Comparison of ENCODE assay signal across 8 cellular contexts in the genomic region with DNA sequence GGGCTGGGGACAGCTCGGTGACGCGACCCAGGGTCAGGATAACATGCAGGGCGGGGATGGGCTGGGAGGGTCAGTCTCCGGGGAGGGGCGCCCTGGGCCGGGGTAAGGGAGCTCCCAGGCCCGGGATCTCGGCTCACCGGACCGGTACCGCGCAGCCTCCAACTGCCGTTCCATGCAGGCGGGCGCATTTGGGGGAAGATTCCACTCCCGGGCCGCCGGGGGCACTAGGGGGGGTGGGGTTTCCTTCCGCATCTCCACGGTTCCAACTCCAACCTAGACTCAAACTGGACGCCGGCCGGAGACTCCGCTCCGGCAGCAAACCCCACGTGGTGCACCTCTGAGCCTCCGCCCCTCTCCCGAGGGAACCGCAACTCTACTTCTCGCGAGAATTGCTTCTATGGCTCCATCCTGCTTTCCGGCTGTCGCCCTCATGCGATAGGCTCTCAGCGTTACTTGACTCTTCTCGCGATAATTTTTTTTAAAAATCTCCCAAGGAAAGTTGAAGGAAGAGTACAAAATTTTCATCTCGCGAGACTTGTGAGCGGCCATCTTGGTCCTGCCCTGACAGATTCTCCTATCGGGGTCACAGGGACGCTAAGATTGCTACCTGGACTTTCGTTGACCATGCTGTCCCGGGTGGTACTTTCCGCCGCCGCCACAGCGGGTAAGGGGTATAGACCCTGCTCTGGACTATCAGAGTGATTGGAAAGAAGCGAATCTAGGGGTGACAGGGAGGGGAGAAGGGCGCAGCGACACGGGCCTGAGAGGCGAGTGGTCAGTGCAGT. TPM values are rescaled to one million over a fixed set of nuclear protein-coding genes. Genes with fewer than 3 reads are reported as not detected.
DNase-seq lines count a peak whose midpoint lies in the region; ATAC-seq and TF ChIP-seq lines count a peak whose summit lies in the region.

A gene with protein sequence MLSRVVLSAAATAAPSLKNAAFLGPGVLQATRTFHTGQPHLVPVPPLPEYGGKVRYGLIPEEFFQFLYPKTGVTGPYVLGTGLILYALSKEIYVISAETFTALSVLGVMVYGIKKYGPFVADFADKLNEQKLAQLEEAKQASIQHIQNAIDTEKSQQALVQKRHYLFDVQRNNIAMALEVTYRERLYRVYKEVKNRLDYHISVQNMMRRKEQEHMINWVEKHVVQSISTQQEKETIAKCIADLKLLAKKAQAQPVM (plus strand): TSS at position 547 of the 785 bp plus-strand sequence. CDS start 78 bp downstream, at position 625.
A gene (minus strand): TSS at position 339 of the 785 bp plus-strand sequence. CDS start 87 bp downstream, at position 252.

- H3K9me2 ChIP-seq in GM23248 (ENCODE audit: insufficient read depth), result no peaks in the 10 kb centered on the region

- ATAC-seq in DND-41 (ENCODE audit: insufficient read depth, low read depth), result peak; percentile 95

- TF ChIP-seq POLR2A in esophagus squamous epithelium (IDR thresholded peaks at IDR 0.05), result peak in 1 of 4 donors; percentile 43

- H3K4me1 ChIP-seq in DND-41 (ENCODE audit: insufficient read depth, low read length) (peaks cover 60% of the 10 kb centered on the region), GM23248 (ENCODE audit: insufficient read depth) (peaks cover 15% of the 10 kb centered on the region), esophagus squamous epithelium (peaks cover 14 to 74% (median 35%) of the 10 kb centered on the region in 3 donors)

- H3K9ac ChIP-seq in DND-41 (ENCODE audit: low read depth, low read length) (peak within 1 kb of the TSS; percentile 96), GM23248 (peak within 1 kb of the TSS; percentile 94)

- peak within 1 kb of the TSS; percentile 87 for H3K4me2 ChIP-seq in DND-41 (ENCODE audit: insufficient read depth, low read length)
- peak within 1 kb of the TSS; percentile 97 for H3K4me2 ChIP-seq in GM23248 (ENCODE audit: unreplicated experiment)

- H3K27ac ChIP-seq in DND-41 (ENCODE audit: low read length) (peak within 1 kb of the TSS; percentile 98), GM23248 (peak within 1 kb of the TSS; percentile 61), esophagus squamous epithelium (peak within 1 kb of the TSS; percentile 90 to 95 (median 92))

- no peaks in the 10 kb centered on the region for H3K9me3 Mint-ChIP-seq in activated T-helper 1 cell treated with anti-CD3 and anti-CD28 coated beads, Interleukin-12 subunit alpha, Interleukin-12 subunit beta, Interleukin-2, Interleukin-4 antibody, amounts not matched to agents 30 ng/mL and 10 ng/mL and 1 ng/mL, durations not matched to agents 14 hours and 24 hours and 36 hours

- intact Hi-C loops in activated T-helper 1 cell treated with anti-CD3 and anti-CD28 coated beads, Interleukin-12 subunit alpha, Interleukin-12 subunit beta, Interleukin-2, Interleukin-4 antibody, amounts not matched to agents 30 ng/mL and 10 ng/mL and 1 ng/mL, durations not matched to agents 14 hours and 24 hours and 36 hours (cut with micrococcal nuclease), result loop anchor here (1.0 to 2.0 kb wide), 12 partner anchors 22 to 1414 kb away; a partner anchor contains a TSS
- intact Hi-C loops in esophagus squamous epithelium (cut with DNase I), result no loop called here

- no peak for TF ChIP-seq CTCF in DND-41 (IDR thresholded peaks at IDR 0.05; ENCODE audit: borderline replicate concordance, extremely low read depth, low read length, poor library complexity, severe bottlenecking)
- peak in 1 of 6 experiments; percentile 7 for TF ChIP-seq CTCF in esophagus squamous epithelium (IDR thresholded peaks at IDR 0.05)

- DNase-seq in DND-41 (peak; percentile 95), GM23248 (peak; percentile 100), Kasumi-1 (lab: John Stamatoyannopoulos, UW) (peak; percentile 99), RPMI7951 (ENCODE audit: low read depth) (peak; percentile 99), esophagus squamous epithelium (lab: John Stamatoyannopoulos, UW) (peak; percentile 83), myocyte (ENCODE audit: low read depth) (peak; percentile 100)
- DNase-seq in activated T-helper 1 cell treated with anti-CD3 and anti-CD28 coated beads, Interleukin-12 subunit alpha, Interleukin-12 subunit beta, Interleukin-2, Interleukin-4 antibody, amounts not matched to agents 30 ng/mL and 10 ng/mL and 1 ng/mL, durations not matched to agents 14 hours and 24 hours and 36 hours (ENCODE audit: low spot score), result peak; percentile 91
- DNase-seq in stimulated activated CD8-positive, alpha-beta memory T cell treated with anti-CD3 and anti-CD28 coated beads, Interleukin-7, amount 100 ng/mL, for 48 hours (ENCODE audit: extremely low read depth in 1 of 2, low read depth in 1 of 2), result peak; percentile 76 to 90

- no peaks in the 10 kb centered on the region for H3K9me3 ChIP-seq in DND-41 (ENCODE audit: insufficient read depth, low read length, severe bottlenecking)
- H3K9me3 ChIP-seq in GM23248 (ENCODE audit: low read depth), result no peaks in the 10 kb centered on the region
- H3K9me3 ChIP-seq in esophagus squamous epithelium, result no peaks in the 10 kb centered on the region

- H3K36me3 ChIP-seq in DND-41 (ENCODE audit: insufficient read depth, low read length) (peaks cover 61% of the 10 kb centered on the region), GM23248 (ENCODE audit: low read depth) (peaks cover 20% of the 10 kb centered on the region), esophagus squamous epithelium (peaks cover 3 to 46% (median 5%) of the 10 kb centered on the region in 3 donors)

- H3F3A ChIP-seq in GM23248 (ENCODE audit: insufficient read depth), result no peaks in the 10 kb centered on the region

- H3K79me2 ChIP-seq in DND-41 (ENCODE audit: insufficient read depth, low read length) (peaks cover 94% of the 10 kb centered on the region), GM23248 (ENCODE audit: insufficient read depth) (peaks cover 95% of the 10 kb centered on the region)

- H3K4me1 Mint-ChIP-seq in activated T-helper 1 cell treated with anti-CD3 and anti-CD28 coated beads, Interleukin-12 subunit alpha, Interleukin-12 subunit beta, Interleukin-2, Interleukin-4 antibody, amounts not matched to agents 30 ng/mL and 10 ng/mL and 1 ng/mL, durations not matched to agents 14 hours and 24 hours and 36 hours (ENCODE audit: low read depth), result peaks cover 74% of the 10 kb centered on the region

- H2AFZ ChIP-seq in DND-41 (ENCODE audit: low read depth, low read length), result peak within 1 kb of the TSS; percentile 100
- H2AFZ ChIP-seq in GM23248, result peak within 1 kb of the TSS; percentile 94

- in situ Hi-C loops in GM23248 (cut with MboI), result no loop called here

- peak within 1 kb of the TSS; percentile 96 for H3K27ac Mint-ChIP-seq in activated T-helper 1 cell treated with anti-CD3 and anti-CD28 coated beads, Interleukin-12 subunit alpha, Interleukin-12 subunit beta, Interleukin-2, Interleukin-4 antibody, amounts not matched to agents 30 ng/mL and 10 ng/mL and 1 ng/mL, durations not matched to agents 14 hours and 24 hours and 36 hours

- H4K20me1 ChIP-seq in DND-41 (ENCODE audit: insufficient read depth, low read length), result peaks cover 8% of the 10 kb centered on the region; the same call in 1 of the 2 replicates
- H4K20me1 ChIP-seq in GM23248 (ENCODE audit: insufficient read depth), result no peaks in the 10 kb centered on the region

- no peaks in the 10 kb centered on the region for H3K27me3 Mint-ChIP-seq in activated T-helper 1 cell treated with anti-CD3 and anti-CD28 coated beads, Interleukin-12 subunit alpha, Interleukin-12 subunit beta, Interleukin-2, Interleukin-4 antibody, amounts not matched to agents 30 ng/mL and 10 ng/mL and 1 ng/mL, durations not matched to agents 14 hours and 24 hours and 36 hours (ENCODE audit: insufficient read depth)

- WGBS in GM23248 (ENCODE audit: low coverage in 1 of 2, low lambda C conversion rate in 2 of 2, missing lambda C conversion rate in 2 of 2), 2 experiments, result 0 to 1% methylated on average over 43 to 54 of the region's 54 CpGs
- 0 to 2% methylated on average over 11 to 31 of the region's 54 CpGs for WGBS in esophagus squamous epithelium, 2 donors

- H3K27me3 ChIP-seq in DND-41 (ENCODE audit: insufficient read depth, low read length, poor library complexity), result no peaks in the 10 kb centered on the region
- H3K27me3 ChIP-seq in GM23248 (replicated peaks; ENCODE audit: insufficient read depth), result no peaks in the 10 kb centered on the region
- no peaks in the 10 kb centered on the region for H3K27me3 ChIP-seq in esophagus squamous epithelium

- H3K4me3 Mint-ChIP-seq in activated T-helper 1 cell treated with anti-CD3 and anti-CD28 coated beads, Interleukin-12 subunit alpha, Interleukin-12 subunit beta, Interleukin-2, Interleukin-4 antibody, amounts not matched to agents 30 ng/mL and 10 ng/mL and 1 ng/mL, durations not matched to agents 14 hours and 24 hours and 36 hours, result peak within 1 kb of the TSS; percentile 100

- H3K36me3 Mint-ChIP-seq in activated T-helper 1 cell treated with anti-CD3 and anti-CD28 coated beads, Interleukin-12 subunit alpha, Interleukin-12 subunit beta, Interleukin-2, Interleukin-4 antibody, amounts not matched to agents 30 ng/mL and 10 ng/mL and 1 ng/mL, durations not matched to agents 14 hours and 24 hours and 36 hours (ENCODE audit: low read depth), result peaks cover 44% of the 10 kb centered on the region

- peak within 1 kb of the TSS; percentile 97 to 98 for H3K4me3 ChIP-seq in DND-41 (ENCODE audit: low read depth in 1 of 2, low read length in 2 of 2)
- peak within 1 kb of the TSS; percentile 95 for H3K4me3 ChIP-seq in GM23248
- H3K4me3 ChIP-seq in esophagus squamous epithelium, result peak within 1 kb of the TSS; percentile 84 to 96 (median 92)

RNA-seq across cellular contexts. Expression of the first gene that starts in this region (rescaled TPM):
- 186 and 226 TPM in 2 replicates for total RNA-seq in GM23248 (2014; rRNA removed; shearing (Covaris generic))
- polyA plus RNA-seq in GM23248 (2016; fragmentation: Nextera tagmentation; extraction: Ambion mirVana), result 295 and 304 TPM in 2 replicates
- total RNA-seq in RPMI7951 (2014; rRNA removed; shearing (Covaris generic)), result 707 and 736 TPM in 2 replicates
- total RNA-seq in activated T-helper 1 cell treated with anti-CD3 and anti-CD28 coated beads, Interleukin-12 subunit alpha, Interleukin-12 subunit beta, Interleukin-2, Interleukin-4 antibody, amounts not matched to agents 30 ng/mL and 10 ng/mL and 1 ng/mL, durations not matched to agents 14 hours and 24 hours and 36 hours, result 280 and 282 TPM in 2 replicates
- 100 to 1,000 TPM; 201 to 318 (median 243) TPM for total RNA-seq in esophagus squamous epithelium
- total RNA-seq in myocyte, result 241 and 345 TPM in 2 replicates
- 211 TPM for polyA plus RNA-seq in myocyte (2012)

RNA-seq across cellular contexts. Expression of the second gene that starts in this region (rescaled TPM):
- total RNA-seq in GM23248 (2014; rRNA removed; shearing (Covaris generic)), result 31.6 and 34.3 TPM in 2 replicates
- 45.8 and 47.7 TPM in 2 replicates for polyA plus RNA-seq in GM23248 (2016; fragmentation: Nextera tagmentation; extraction: Ambion mirVana)
- 53.6 and 62.8 TPM in 2 replicates for total RNA-seq in RPMI7951 (2014; rRNA removed; shearing (Covaris generic))
- 61.3 and 62.5 TPM in 2 replicates for total RNA-seq in activated T-helper 1 cell treated with anti-CD3 and anti-CD28 coated beads, Interleukin-12 subunit alpha, Interleukin-12 subunit beta, Interleukin-2, Interleukin-4 antibody, amounts not matched to agents 30 ng/mL and 10 ng/mL and 1 ng/mL, durations not matched to agents 14 hours and 24 hours and 36 hours
- 10 to 100 TPM; 28.7 to 44.3 (median 38.7) TPM for total RNA-seq in esophagus squamous epithelium
- total RNA-seq in myocyte, result 82.1 and 95.7 TPM in 2 replicates
- 53.3 TPM for polyA plus RNA-seq in myocyte (2012)

Comparison
In these comparisons a context has a peak if more than half of its experiments do, and no peak if none do; other contexts are left out.
1. Peak in every context shown above with its lines: DNase-seq, ATAC-seq, H3K4me3 ChIP-seq and H3K27ac ChIP-seq.